In genomic region chr7:40263752-40264390, GRCh38 we compare ENCODE assay signal across 21 cellular contexts.
"Had no signal": no experiment of that assay in that cellular context is flagged by ENCODE, and none has a peak within 500 bp of the region (broad histone marks: within the 10 kb centered on the region; RNA-seq: fewer than 3 reads in every experiment).

No MANE protein-coding gene starts in this region.

- DNase-seq: activated CD4-positive, alpha-beta T cell treated with anti-CD3 and anti-CD28 coated beads for 36 hours; activated CD4-positive, alpha-beta T cell treated with anti-CD3 and anti-CD28 coated beads, Interleukin-2, amount 50 U/mL, for 1 hour; activated CD8-positive, alpha-beta memory T cell treated with anti-CD3 and anti-CD28 coated beads, Interleukin-2, amount 50 U/mL, for 4 hours; activated CD8-positive, alpha-beta T cell treated with anti-CD3 and anti-CD28 coated beads for 36 hours; activated naive CD4-positive, alpha-beta T cell; cerebellar nuclear complex; KG1; NCI-H1048; NCI-H1417; NCI-H1694; NCI-H2029; NCI-H2107; NCI-H345; NCI-H510A; NCI-H526 treated with DMSO at 0.1 percent for 48 hours; NCI-H82; PC-3; SIG-M5; T-helper 1 cell had no signal

- H3K27ac Mint-ChIP-seq: activated CD4-positive, alpha-beta T cell treated with anti-CD3 and anti-CD28 coated beads for 36 hours; activated CD8-positive, alpha-beta T cell treated with anti-CD3 and anti-CD28 coated beads for 36 hours; activated naive CD4-positive, alpha-beta T cell treated with anti-CD3 and anti-CD28 coated beads, Interleukin-2, amount 50 U/mL, for 24 hours had no signal

- H3K27ac ChIP-seq: VCaP had no signal

- H3K27me3 Mint-ChIP-seq: activated CD4-positive, alpha-beta T cell treated with anti-CD3 and anti-CD28 coated beads for 36 hours; activated CD8-positive, alpha-beta T cell treated with anti-CD3 and anti-CD28 coated beads for 36 hours; activated naive CD4-positive, alpha-beta T cell treated with anti-CD3 and anti-CD28 coated beads, Interleukin-2, amount 50 U/mL, for 24 hours had no signal

- H3K9me3 Mint-ChIP-seq: activated CD8-positive, alpha-beta T cell treated with anti-CD3 and anti-CD28 coated beads for 36 hours; activated naive CD4-positive, alpha-beta T cell treated with anti-CD3 and anti-CD28 coated beads, Interleukin-2, amount 50 U/mL, for 24 hours had no signal

- H3K4me3 Mint-ChIP-seq: activated CD4-positive, alpha-beta T cell treated with anti-CD3 and anti-CD28 coated beads for 36 hours; activated CD8-positive, alpha-beta T cell treated with anti-CD3 and anti-CD28 coated beads for 36 hours; activated naive CD4-positive, alpha-beta T cell treated with anti-CD3 and anti-CD28 coated beads, Interleukin-2, amount 50 U/mL, for 24 hours had no signal

- H3K36me3 Mint-ChIP-seq: activated naive CD4-positive, alpha-beta T cell treated with anti-CD3 and anti-CD28 coated beads, Interleukin-2, amount 50 U/mL, for 24 hours had no signal

- ATAC-seq: activated CD4-positive, alpha-beta T cell treated with anti-CD3 and anti-CD28 coated beads for 36 hours; activated CD8-positive, alpha-beta T cell treated with anti-CD3 and anti-CD28 coated beads for 36 hours; PC-3 had no signal
